Comparison of ENCODE assay signal across 10 cellular contexts in genomic region chr9:8895498-8896224, GRCh38.
DNase-seq lines count a peak whose midpoint lies in the region; ATAC-seq, FAIRE-seq and TF ChIP-seq lines count a peak whose summit lies in the region.
"Had no signal": no experiment of that assay in that cellular context is flagged by ENCODE, and none has a peak within 500 bp of the region (broad histone marks: within the 10 kb centered on the region; RNA-seq: fewer than 3 reads in every experiment).

No MANE protein-coding gene starts in this region.

- H3K4me2 ChIP-seq in keratinocyte (ENCODE audit: control insufficient read depth, extremely low read depth, insufficient read depth, low read depth, low read length) = no peak overlapping the region

- H3K36me3 ChIP-seq in keratinocyte (ENCODE audit: control insufficient read depth in 2 of 2, extremely low read depth in 1 of 2, insufficient read depth in 2 of 2, low read length in 2 of 2) (no peaks in the 10 kb centered on the region), upper lobe of right lung (no peaks in the 10 kb centered on the region)
- H3K36me3 ChIP-seq: neutrophil, SJSA1 had no signal

- no peak for FAIRE-seq in keratinocyte (lab: Jason Lieb, UNC)

- dilution Hi-C loops in keratinocyte (cut with MboI; ENCODE audit: extremely low pct_ligation_motif_present, low sequenced_read_pairs) = no loop called here

- in situ Hi-C loops in astrocyte of the spinal cord (cut with HindIII; ENCODE audit: low sequenced_read_pairs) = no loop called here

- H3K9me3 ChIP-seq in keratinocyte (ENCODE audit: control insufficient read depth, low read depth, low read length) (no peaks in the 10 kb centered on the region), upper lobe of right lung (no peaks in the 10 kb centered on the region)
- H3K9me3 ChIP-seq: neutrophil, SJSA1 had no signal

- no peaks in the 10 kb centered on the region for H3K9me1 ChIP-seq in keratinocyte (ENCODE audit: control insufficient read depth, extremely low read depth, insufficient read depth, low read length)

- TF ChIP-seq CTCF in GM20000 (IDR thresholded peaks at IDR 0.05; ENCODE audit: extremely low read depth, missing control alignments) (no peak), astrocyte of the spinal cord (IDR thresholded peaks at IDR 0.05; ENCODE audit: low read depth, low read length) (peak; percentile 61), keratinocyte (optimal IDR thresholded peaks at IDR 0.05 in 1 of 3, IDR thresholded peaks at IDR 0.05 in 1 of 3, conservative IDR thresholded peaks at IDR 0.05 in 1 of 3; ENCODE audit: extremely low read depth in 1 of 3, insufficient read depth in 2 of 3, low read length in 3 of 3) (peak in 2 of 3 experiments; percentile 37 to 54), upper lobe of right lung (IDR thresholded peaks at IDR 0.05) (peak; percentile 55)

- H2AFZ ChIP-seq in keratinocyte (ENCODE audit: control insufficient read depth, low read length) = no peak overlapping the region

- H3K4me3 ChIP-seq in astrocyte of the spinal cord (ENCODE audit: low read depth, low read length) (no peak overlapping the region), keratinocyte (ENCODE audit: control insufficient read depth in 2 of 3, extremely low read depth in 1 of 3, insufficient read depth in 2 of 3, low read depth in 1 of 3, low read length in 3 of 3) (no peak overlapping the region), upper lobe of right lung (no peak overlapping the region)
- H3K4me3 ChIP-seq: SJSA1 had no signal

- H3K79me2 ChIP-seq in keratinocyte (ENCODE audit: control insufficient read depth, insufficient read depth, low read length) = no peaks in the 10 kb centered on the region

- no peak overlapping the region for H3K27ac ChIP-seq in keratinocyte (ENCODE audit: control insufficient read depth, insufficient read depth, low read length)
- no peak overlapping the region for H3K27ac ChIP-seq in upper lobe of right lung
- H3K27ac ChIP-seq: neutrophil, SJSA1 had no signal

- ATAC-seq in upper lobe of right lung = peak; percentile 51
- ATAC-seq in HG03457 (IDR thresholded peaks at IDR 0.05; ENCODE audit: unreplicated experiment) = no peak
- no peak for ATAC-seq in HG03354 (IDR thresholded peaks at IDR 0.05; ENCODE audit: poor library complexity, severe bottlenecking, unreplicated experiment)

- H3K4me1 ChIP-seq in keratinocyte (ENCODE audit: control insufficient read depth, extremely low read depth, insufficient read depth, low read length) = no peaks in the 10 kb centered on the region
- H3K4me1 ChIP-seq in upper lobe of right lung = no peaks in the 10 kb centered on the region
- H3K4me1 ChIP-seq: SJSA1 had no signal

- intact Hi-C loops in upper lobe of right lung (cut with DNase I) = no loop called here

- H4K20me1 ChIP-seq in keratinocyte (ENCODE audit: control insufficient read depth, extremely low read depth, insufficient read depth, low read length) = no peaks in the 10 kb centered on the region

- H3K27me3 ChIP-seq in keratinocyte (ENCODE audit: control insufficient read depth, extremely low read depth, insufficient read depth, low read length) (no peaks in the 10 kb centered on the region), upper lobe of right lung (no peaks in the 10 kb centered on the region)
- H3K27me3 ChIP-seq: neutrophil, SJSA1 had no signal

- no peak overlapping the region for H3K9ac ChIP-seq in keratinocyte (ENCODE audit: control insufficient read depth, extremely low read depth, insufficient read depth, low read length)

- DNase-seq in GM20000 (ENCODE audit: low spot score) (peak; percentile 8), NCI-H2107 (lab: John Stamatoyannopoulos, UW) (peak; percentile 8), astrocyte of the spinal cord (ENCODE audit: low read depth, low spot score) (peak; percentile 69), keratinocyte (ENCODE audit: low read depth, low spot score) (no peak), upper lobe of right lung (no peak), NOMO-1 treated with dmso at 0.1 percent for 144 hours (lab: John Stamatoyannopoulos, UW; ENCODE audit: unreplicated experiment) (no peak)

Comparison
In these comparisons a context has a peak if more than half of its experiments do, and no peak if none do; other contexts are left out.
1. DNase-seq: peak in GM20000 (single experiment), NCI-H2107 (single experiment) and astrocyte of the spinal cord (single experiment); none in keratinocyte (single experiment), upper lobe of right lung (single experiment) and NOMO-1 treated with dmso at 0.1 percent for 144 hours (single experiment).